Comparison of ENCODE assay signal across 12 cellular contexts in genomic region chr3:12964713-12965612, GRCh38.
DNase-seq lines count a peak whose midpoint lies in the region; ATAC-seq and TF ChIP-seq lines count a peak whose summit lies in the region.
"Had no signal": no experiment of that assay in that cellular context is flagged by ENCODE, and none has a peak within 500 bp of the region (broad histone marks: within the 10 kb centered on the region; RNA-seq: fewer than 3 reads in every experiment).

No MANE protein-coding gene starts in this region.

- TF ChIP-seq POLR2A in gastroesophageal sphincter (IDR thresholded peaks at IDR 0.05), result no peak
- TF ChIP-seq POLR2A in sigmoid colon (IDR thresholded peaks at IDR 0.05), result no peak

- H3K4me1 ChIP-seq in gastroesophageal sphincter, result peaks cover 0 to 95% (median 77%) of the 10 kb centered on the region in 3 donors
- H3K4me1 ChIP-seq in sigmoid colon, result peaks cover 0 to 85% (median 75%) of the 10 kb centered on the region in 4 donors

- H3K9me3 ChIP-seq in gastroesophageal sphincter (no peaks in the 10 kb centered on the region), sigmoid colon (no peaks in the 10 kb centered on the region)

- TF ChIP-seq CTCF in gastroesophageal sphincter (IDR thresholded peaks at IDR 0.05) (no peak), sigmoid colon (IDR thresholded peaks at IDR 0.05) (no peak)

- no peaks in the 10 kb centered on the region for H3K27me3 ChIP-seq in gastroesophageal sphincter
- no peaks in the 10 kb centered on the region for H3K27me3 ChIP-seq in sigmoid colon

- H3K36me3 ChIP-seq in gastroesophageal sphincter (no peaks in the 10 kb centered on the region), sigmoid colon (no peaks in the 10 kb centered on the region)

- DNase-seq in DMS153 (lab: John Stamatoyannopoulos, UW), result peak; percentile 41
- peak; percentile 61 for DNase-seq in NCI-H510A treated with DMSO at 0.1 percent for 48 hours (lab: John Stamatoyannopoulos, UW)
- no peak for DNase-seq in sigmoid colon
- no peak for DNase-seq in GDM1 (lab: John Stamatoyannopoulos, UW)
- no peak for DNase-seq in D341Med (ENCODE audit: low spot score)
- DNase-seq in CD1c-positive myeloid dendritic cell (ENCODE audit: extremely low spot score), result no peak
- no peak for DNase-seq in nucleus accumbens (lab: John Stamatoyannopoulos, UW)
- DNase-seq: activated naive CD4-positive, alpha-beta T cell treated with anti-CD3 and anti-CD28 coated beads for 36 hours; midbrain; NCI-H226; T-helper 9 cell had no signal

- H3K27ac ChIP-seq in gastroesophageal sphincter (peak overlapping the region in 3 of 4 donors; percentile 18 to 57 (median 33)), sigmoid colon (peak overlapping the region in 3 of 4 donors; percentile 2 to 38 (median 22))

- no peak overlapping the region for H3K4me3 ChIP-seq in gastroesophageal sphincter
- no peak overlapping the region for H3K4me3 ChIP-seq in sigmoid colon

- intact Hi-C loops in sigmoid colon (cut with DNase I), result loop anchor here (5.0 kb wide), 1 partner anchor 73 kb away; no protein-coding TSS in a partner anchor

- no peak for ATAC-seq in gastroesophageal sphincter

- WGBS in gastroesophageal sphincter (ENCODE audit: low coverage in 1 of 2), 2 donors, result 53 to 66% methylated on average over 4 to 5 of the region's 11 CpGs
- 44 to 71% methylated on average over 11 of the region's 11 CpGs for WGBS in sigmoid colon, 2 donors

- no peak for TF ChIP-seq EP300 in gastroesophageal sphincter (IDR thresholded peaks at IDR 0.05)
- TF ChIP-seq EP300 in sigmoid colon (IDR thresholded peaks at IDR 0.05), result no peak

Comparison
In these comparisons a context has a peak if more than half of its experiments do, and no peak if none do; other contexts are left out.
1. DNase-seq: peak in DMS153 (single experiment) and NCI-H510A treated with DMSO at 0.1 percent for 48 hours (single experiment); none in sigmoid colon (single experiment), GDM1 (single experiment), D341Med (single experiment), CD1c-positive myeloid dendritic cell (single experiment) and nucleus accumbens (0 of 56).